28 cellular contexts compared by ENCODE assay signal in genomic region chr11:21072517-21072916, GRCh38.
DNase-seq lines count a peak whose midpoint lies in the region; ATAC-seq, FAIRE-seq and TF ChIP-seq lines count a peak whose summit lies in the region.
"Had no signal": no experiment of that assay in that cellular context is flagged by ENCODE, and none has a peak within 500 bp of the region (broad histone marks: within the 10 kb centered on the region; RNA-seq: fewer than 3 reads in every experiment).

No MANE protein-coding gene starts in this region.

- no peak overlapping the region for H3K4me3 Mint-ChIP-seq in stimulated activated naive CD8-positive, alpha-beta T cell treated with anti-CD3 and anti-CD28 coated beads, Interleukin-15, amount 100 ng/mL, for 72 hours
- H3K4me3 Mint-ChIP-seq: activated CD4-positive, alpha-beta memory T cell treated with anti-CD3 and anti-CD28 coated beads for 36 hours; immature natural killer cell; natural killer cell treated with Interleukin-12 subunit alpha and Interleukin-12 subunit beta and Interleukin-15 and Interleukin-18, amount 100 ng/mL, for 72 hours had no signal

- FAIRE-seq in GM12891 (lab: Jason Lieb, UNC): no peak
- FAIRE-seq: bronchial epithelial cell, RCC 7860 had no signal

- no peaks in the 10 kb centered on the region for H3K9me3 Mint-ChIP-seq in stimulated activated naive CD8-positive, alpha-beta T cell treated with anti-CD3 and anti-CD28 coated beads, Interleukin-15, amount 100 ng/mL, for 72 hours
- H3K9me3 Mint-ChIP-seq: activated CD4-positive, alpha-beta memory T cell treated with anti-CD3 and anti-CD28 coated beads for 36 hours had no signal

- intact Hi-C loops in dorsolateral prefrontal cortex (cut with DNase I): no loop called here

- peak; percentile 56 for ATAC-seq in GM19351 (IDR thresholded peaks at IDR 0.05; ENCODE audit: unreplicated experiment)
- ATAC-seq in HG02852 (IDR thresholded peaks at IDR 0.05; ENCODE audit: unreplicated experiment): peak; percentile 70
- no peak for ATAC-seq in stimulated activated naive CD8-positive, alpha-beta T cell treated with anti-CD3 and anti-CD28 coated beads, Interleukin-15, amount 100 ng/mL, for 72 hours
- ATAC-seq: left ventricle myocardium superior; natural killer cell treated with Interleukin-12 subunit alpha and Interleukin-12 subunit beta and Interleukin-15 and Interleukin-18, amount 100 ng/mL, for 72 hours; right lobe of liver had no signal

- DNase-seq in GM12891 (ENCODE audit: insufficient read length, low spot score) (no peak), MV-4-11 (lab: John Stamatoyannopoulos, UW) (peak; percentile 43), dorsolateral prefrontal cortex (no peak), erythroblast (lab: John Stamatoyannopoulos, UW) (no peak)
- DNase-seq in activated CD8-positive, alpha-beta memory T cell treated with anti-CD3 and anti-CD28 coated beads for 24 hours: no peak
- DNase-seq in stimulated activated naive CD8-positive, alpha-beta T cell treated with anti-CD3 and anti-CD28 coated beads, Interleukin-15, amount 100 ng/mL, for 72 hours: no peak
- DNase-seq: activated CD4-positive, alpha-beta memory T cell treated with anti-CD3 and anti-CD28 coated beads for 36 hours; activated naive CD4-positive, alpha-beta T cell; activated T-cell treated with anti-CD3 and anti-CD28 coated beads, Interleukin-2, amount 50 U/mL, for 1 hour; amniotic stem cell; Calu3; EL; immature natural killer cell; left ventricle myocardium superior; midbrain; NCI-H146; NCI-H774; right lobe of liver had no signal

- no peak overlapping the region for H3K27ac Mint-ChIP-seq in stimulated activated naive CD8-positive, alpha-beta T cell treated with anti-CD3 and anti-CD28 coated beads, Interleukin-15, amount 100 ng/mL, for 72 hours
- H3K27ac Mint-ChIP-seq: activated CD4-positive, alpha-beta memory T cell treated with anti-CD3 and anti-CD28 coated beads for 36 hours; immature natural killer cell; natural killer cell treated with Interleukin-12 subunit alpha and Interleukin-12 subunit beta and Interleukin-15 and Interleukin-18, amount 100 ng/mL, for 72 hours had no signal

- H3K4me3 ChIP-seq in dorsolateral prefrontal cortex: no peak overlapping the region
- H3K4me3 ChIP-seq: BLaER1 treated with 17β-estradiol and CSF1 and Interleukin-3, amounts not matched to agents 10 nM and 100 nM; coronary artery; right lobe of liver; SK-N-MC; thoracic aorta had no signal

- peak overlapping the region in 3 of 59 donors; percentile 27 to 48 (median 47) for H3K27ac ChIP-seq in dorsolateral prefrontal cortex
- H3K27ac ChIP-seq: BLaER1 treated with 17β-estradiol and CSF1 and Interleukin-3, amounts not matched to agents 10 nM and 100 nM; coronary artery; parathyroid adenoma; right lobe of liver; SK-N-MC; thoracic aorta had no signal

- H3K27me3 ChIP-seq in dorsolateral prefrontal cortex: peaks cover 0 to 9% (median 0%) of the 10 kb centered on the region in 45 donors
- H3K27me3 ChIP-seq: BLaER1 treated with 17β-estradiol and CSF1 and Interleukin-3, amounts not matched to agents 10 nM and 100 nM; right lobe of liver had no signal

- H3K4me1 Mint-ChIP-seq in stimulated activated naive CD8-positive, alpha-beta T cell treated with anti-CD3 and anti-CD28 coated beads, Interleukin-15, amount 100 ng/mL, for 72 hours: no peaks in the 10 kb centered on the region
- H3K4me1 Mint-ChIP-seq: immature natural killer cell had no signal

- TF ChIP-seq POLR2A in GM12891 (IDR thresholded peaks at IDR 0.05; ENCODE audit: low read depth, low read length) (no peak), erythroblast (IDR thresholded peaks at IDR 0.05; ENCODE audit: low read length) (no peak)

- TF ChIP-seq CTCF in dorsolateral prefrontal cortex (IDR thresholded peaks at IDR 0.05 in 54 of 56, conservative IDR thresholded peaks at IDR 0.05 in 2 of 56; ENCODE audit: low read depth in 1 of 56, partially characterized antibody in 56 of 56): no peak

- no peaks in the 10 kb centered on the region for H3K27me3 Mint-ChIP-seq in stimulated activated naive CD8-positive, alpha-beta T cell treated with anti-CD3 and anti-CD28 coated beads, Interleukin-15, amount 100 ng/mL, for 72 hours
- H3K27me3 Mint-ChIP-seq: activated CD4-positive, alpha-beta memory T cell treated with anti-CD3 and anti-CD28 coated beads for 36 hours; natural killer cell treated with Interleukin-12 subunit alpha and Interleukin-12 subunit beta and Interleukin-15 and Interleukin-18, amount 100 ng/mL, for 72 hours had no signal

TF ChIP-seq in GM12891, 5 proteins besides CTCF, POLR2A, EP300 and RAD21:
- TF ChIP-seq SPI1 (IDR thresholded peaks at IDR 0.05; ENCODE audit: low read depth, low read length) (peak; percentile 92), POU2F2 (IDR thresholded peaks at IDR 0.05; ENCODE audit: low read depth, low read length) (no peak), TAF1 (IDR thresholded peaks at IDR 0.05; ENCODE audit: low read depth, low read length) (no peak)
